25 cellular contexts compared by ENCODE assay signal in genomic region chr2:218296200-218296599, GRCh38. TPM values are rescaled to one million over a fixed set of nuclear protein-coding genes. Genes with fewer than 3 reads are reported as not detected.
DNase-seq lines count a peak whose midpoint lies in the region; ATAC-seq and TF ChIP-seq lines count a peak whose summit lies in the region.
"Had no signal": no experiment of that assay in that cellular context is flagged by ENCODE, and none has a peak within 500 bp of the region (broad histone marks: within the 10 kb centered on the region; RNA-seq: fewer than 3 reads in every experiment).

No MANE protein-coding gene starts in this region.

- H3K4me1 ChIP-seq in lower lobe of right lung (peaks cover 55% of the 10 kb centered on the region), thoracic aorta (ENCODE audit: control insufficient read depth in 1 of 2, low read depth in 2 of 2) (peaks cover 40 to 63% of the 10 kb centered on the region in 2 donors)

- H3K27me3 Mint-ChIP-seq in Calu3 (ENCODE audit: unreplicated experiment) (no peaks in the 10 kb centered on the region), natural killer cell (ENCODE audit: low read depth in 2 of 2) (no peaks in the 10 kb centered on the region)
- H3K27me3 Mint-ChIP-seq: activated CD8-positive, alpha-beta memory T cell treated with anti-CD3 and anti-CD28 coated beads, Interleukin-2, amount 10 ng/mL, durations not matched to agents 7 days and 5 days; T-helper 17 cell had no signal

- H3K27ac Mint-ChIP-seq in Calu3 (ENCODE audit: unreplicated experiment) (peak overlapping the region; percentile 55), natural killer cell (no peak overlapping the region)
- H3K27ac Mint-ChIP-seq: activated CD4-positive, alpha-beta T cell treated with anti-CD3 and anti-CD28 coated beads, Interleukin-2, amount 10 ng/mL, durations not matched to agents 24 days and 14 days; activated CD8-positive, alpha-beta memory T cell treated with anti-CD3 and anti-CD28 coated beads, Interleukin-2, amount 10 ng/mL, durations not matched to agents 7 days and 5 days; activated T-helper 1 cell treated with anti-CD3 and anti-CD28 coated beads, Interleukin-12 subunit alpha, Interleukin-12 subunit beta, Interleukin-2, Interleukin-4 antibody, amounts not matched to agents 30 ng/mL and 10 ng/mL and 1 ng/mL, durations not matched to agents 14 hours and 24 hours and 36 hours; T-helper 17 cell had no signal

- ATAC-seq in lower lobe of right lung (no peak), thoracic aorta (ENCODE audit: insufficient number of reproducible peaks, low FRiP score, low read depth) (no peak), natural killer cell (no peak), GM18870 (IDR thresholded peaks at IDR 0.05; ENCODE audit: unreplicated experiment) (no peak)
- ATAC-seq: activated CD8-positive, alpha-beta memory T cell treated with anti-CD3 and anti-CD28 coated beads, Interleukin-2, amount 10 ng/mL, durations not matched to agents 7 days and 5 days; GM12878; left lung; sciatic nerve; T-helper 17 cell; upper lobe of right lung had no signal

- CTCF ChIA-PET in Calu3 (lab: Charles Lee) = interaction anchor here (0.5 to 1.7 kb wide), 3 partner anchors 24 to 98 kb away, joined by 3 to 11 read pairs (median 3); partner anchors contain the start of gene CATIP

- intact Hi-C loops in Calu3 (cut with micrococcal nuclease; ENCODE audit: unreplicated experiment) (no loop called here), lower lobe of right lung (cut with DNase I) (loop anchor here (10.0 kb wide), 1 partner anchor 69 kb away; no protein-coding TSS in a partner anchor), natural killer cell (cut with micrococcal nuclease) (no loop called here)

- H3K4me3 Mint-ChIP-seq in Calu3 (ENCODE audit: low read depth, unreplicated experiment) (no peak overlapping the region), natural killer cell (no peak overlapping the region)
- H3K4me3 Mint-ChIP-seq: activated CD4-positive, alpha-beta T cell treated with anti-CD3 and anti-CD28 coated beads, Interleukin-2, amount 10 ng/mL, durations not matched to agents 24 days and 14 days; activated CD8-positive, alpha-beta memory T cell treated with anti-CD3 and anti-CD28 coated beads, Interleukin-2, amount 10 ng/mL, durations not matched to agents 7 days and 5 days; activated T-helper 1 cell treated with anti-CD3 and anti-CD28 coated beads, Interleukin-12 subunit alpha, Interleukin-12 subunit beta, Interleukin-2, Interleukin-4 antibody, amounts not matched to agents 30 ng/mL and 10 ng/mL and 1 ng/mL, durations not matched to agents 14 hours and 24 hours and 36 hours; T-helper 17 cell had no signal

- H3K4me1 Mint-ChIP-seq in Calu3 (ENCODE audit: low read depth, unreplicated experiment) = peaks cover 65% of the 10 kb centered on the region
- peaks cover 15 to 27% of the 10 kb centered on the region in 2 donors for H3K4me1 Mint-ChIP-seq in natural killer cell

- H3K27ac ChIP-seq in caudate nucleus (ENCODE audit: low read depth, low read length) (peak overlapping the region; percentile 90), lower lobe of right lung (peak overlapping the region; percentile 34), thoracic aorta (peak overlapping the region; percentile 96 to 99)
- H3K27ac ChIP-seq: BLaER1, SK-N-MC had no signal

- H3K9me3 Mint-ChIP-seq in Calu3 (ENCODE audit: low read depth, unreplicated experiment) (no peaks in the 10 kb centered on the region), natural killer cell (no peaks in the 10 kb centered on the region)
- H3K9me3 Mint-ChIP-seq: activated CD4-positive, alpha-beta T cell treated with anti-CD3 and anti-CD28 coated beads, Interleukin-2, amount 10 ng/mL, durations not matched to agents 24 days and 14 days; activated T-helper 1 cell treated with anti-CD3 and anti-CD28 coated beads, Interleukin-12 subunit alpha, Interleukin-12 subunit beta, Interleukin-2, Interleukin-4 antibody, amounts not matched to agents 30 ng/mL and 10 ng/mL and 1 ng/mL, durations not matched to agents 14 hours and 24 hours and 36 hours had no signal

- no peak for DNase-seq in Calu3
- DNase-seq in caudate nucleus (lab: John Stamatoyannopoulos, UW) = peak in 1 of 61 donors; percentile 6
- no peak for DNase-seq in lower lobe of right lung
- no peak for DNase-seq in thoracic aorta (ENCODE audit: low spot score)
- no peak for DNase-seq in natural killer cell
- DNase-seq in activated CD8-positive, alpha-beta memory T cell treated with anti-CD3 and anti-CD28 coated beads, Interleukin-2, amount 50 U/mL, for 48 hours = no peak
- DNase-seq: activated CD8-positive, alpha-beta memory T cell treated with anti-CD3 and anti-CD28 coated beads, Interleukin-2, amount 10 ng/mL, durations not matched to agents 7 days and 5 days; activated naive CD4-positive, alpha-beta T cell treated with anti-CD3 and anti-CD28 coated beads, Interleukin-2, amount 50 U/mL, for 16 hours; effector CD8-positive, alpha-beta T cell; foreskin melanocyte; Karpas-422; left lung; NCI-H1694 treated with DMSO at 0.1 percent for 48 hours; NCI-H2171; NCI-H526; stimulated activated naive CD4-positive, alpha-beta T cell treated with Interleukin-2 at 50 U/mL for 16 hours; T-helper 17 cell; upper lobe of right lung had no signal

- H3K36me3 ChIP-seq in lower lobe of right lung = no peaks in the 10 kb centered on the region
- no peaks in the 10 kb centered on the region for H3K36me3 ChIP-seq in thoracic aorta
- H3K36me3 ChIP-seq: BLaER1, left lung, upper lobe of right lung had no signal

- TF ChIP-seq CTCF in Calu3 (IDR thresholded peaks at IDR 0.05; ENCODE audit: unreplicated experiment) (no peak), lower lobe of right lung (IDR thresholded peaks at IDR 0.05) (no peak), thoracic aorta (IDR thresholded peaks at IDR 0.05) (no peak), natural killer cell (IDR thresholded peaks at IDR 0.05) (no peak)

- H3K27me3 ChIP-seq in lower lobe of right lung (ENCODE audit: low read depth) = no peaks in the 10 kb centered on the region
- H3K27me3 ChIP-seq in thoracic aorta (replicated peaks; ENCODE audit: insufficient read depth) = no peaks in the 10 kb centered on the region
- H3K27me3 ChIP-seq: BLaER1, left lung, upper lobe of right lung had no signal

- H3K36me3 Mint-ChIP-seq in Calu3 (ENCODE audit: insufficient read depth, unreplicated experiment) = peaks cover 42% of the 10 kb centered on the region
- no peaks in the 10 kb centered on the region for H3K36me3 Mint-ChIP-seq in natural killer cell
- H3K36me3 Mint-ChIP-seq: activated CD8-positive, alpha-beta memory T cell treated with anti-CD3 and anti-CD28 coated beads, Interleukin-2, amount 10 ng/mL, durations not matched to agents 7 days and 5 days had no signal

- no TSS peak for BruUV-seq in Calu3 (replicated peaks; lab: Mats Ljungman, UMichigan)

- no peaks in the 10 kb centered on the region for H3K9me3 ChIP-seq in lower lobe of right lung
- H3K9me3 ChIP-seq in thoracic aorta = no peaks in the 10 kb centered on the region
- H3K9me3 ChIP-seq: BLaER1, left lung, upper lobe of right lung had no signal

- H3K4me3 ChIP-seq in lower lobe of right lung (no peak overlapping the region), thoracic aorta (no peak overlapping the region)
- H3K4me3 ChIP-seq: BLaER1, GM12878, left lung, SK-N-MC, upper lobe of right lung had no signal

RNA-seq across cellular contexts. Expression of gene TMBIM1, which starts 3.9 kb away (rescaled TPM):
- 229 and 289 TPM in 2 replicates for total RNA-seq in Calu3 (2022)
- 300 TPM for total RNA-seq in lower lobe of right lung
- 100 to 1,000 TPM; 324 to 369 TPM for total RNA-seq in thoracic aorta
- 100 to 1,000 TPM in 1 of 3 donors, 10 to 100 TPM in 2; 84.9 to 107 (median 95.1) TPM for total RNA-seq in natural killer cell

RNA-seq across cellular contexts. Expression of gene PNKD, which starts 25.9 kb away (rescaled TPM):
- total RNA-seq in Calu3 (2022) (46.8 and 54.0 TPM in 2 replicates), lower lobe of right lung (65.8 TPM), thoracic aorta (10 to 100 TPM; 19.4 to 38.4 TPM), natural killer cell (10 to 100 TPM; 18.8 to 21.3 (median 18.9) TPM)

RNA-seq across cellular contexts. Expression of gene AAMP, which starts 26.3 kb away (rescaled TPM):
- total RNA-seq in Calu3 (2022) = 102 and 117 TPM in 2 replicates
- 58.8 TPM for total RNA-seq in lower lobe of right lung
- total RNA-seq in thoracic aorta = 10 to 100 TPM; 95.9 to 97.5 TPM
- total RNA-seq in natural killer cell = 10 to 100 TPM; 52.5 to 61.6 (median 60.0) TPM

RNA-seq across cellular contexts. Expression of gene GPBAR1, which starts 35.4 kb away (rescaled TPM):
- total RNA-seq in Calu3 (2022) (1.1 and 1.5 TPM in 2 replicates), lower lobe of right lung (4.6 TPM), thoracic aorta (1 to 10 TPM; 3.5 to 4.2 TPM), natural killer cell (1 to 10 TPM; 1.4 to 3.3 (median 2.6) TPM)

Comparison
In these comparisons a context has a peak if more than half of its experiments do, and no peak if none do; other contexts are left out.
1. H3K27ac ChIP-seq: peak in every context shown above with its lines; median percentile 98 in thoracic aorta; 90 in caudate nucleus; 34 in lower lobe of right lung.